1 cellular context compared by ENCODE assay signal in the genomic region with DNA sequence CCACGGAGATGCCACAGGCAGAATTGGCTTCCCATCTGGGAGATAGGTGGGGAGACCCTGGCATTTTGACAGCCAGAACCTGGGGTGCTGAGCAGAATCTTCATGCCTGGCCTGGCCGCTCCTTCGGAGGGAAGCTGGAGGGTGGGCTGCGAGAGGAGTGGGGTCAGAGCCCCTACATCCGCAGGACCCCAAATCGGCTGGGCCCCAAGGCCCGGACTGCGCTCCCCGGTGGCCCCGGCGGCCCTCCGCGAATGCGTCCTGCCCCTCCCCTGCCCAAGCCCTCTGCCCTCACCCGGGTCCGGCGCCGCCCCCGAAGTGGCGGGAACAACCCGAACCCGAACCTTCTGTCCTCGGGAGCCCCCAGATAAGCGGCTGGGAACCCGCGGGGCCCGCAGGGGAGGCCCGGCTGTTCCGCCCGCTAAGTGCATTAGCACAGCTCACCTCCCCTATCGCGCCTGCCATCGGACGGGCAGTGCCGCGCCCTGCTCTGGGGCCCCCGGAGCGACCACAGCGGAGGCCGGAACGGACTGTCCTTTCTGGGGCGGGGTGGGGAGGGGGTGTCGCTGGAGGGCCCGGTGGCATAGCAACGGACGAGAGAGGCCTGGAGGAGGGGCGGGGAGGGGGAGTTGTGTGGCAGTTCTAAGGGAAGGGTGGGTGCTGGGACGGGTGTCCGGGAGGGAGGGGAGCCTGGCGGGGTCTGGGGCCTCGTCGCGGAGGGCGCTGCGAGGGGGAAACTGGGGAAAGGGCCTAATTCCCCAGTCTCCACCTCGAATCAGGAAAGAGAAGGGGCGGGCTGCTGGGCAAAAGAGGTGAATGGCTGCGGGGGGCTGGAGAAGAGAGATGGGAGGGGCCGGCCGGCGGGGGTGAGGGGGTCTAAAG.
TF ChIP-seq lines count a peak whose summit lies in the region.

No MANE protein-coding gene starts in this region.

TF ChIP-seq in HEK293, 187 proteins besides CTCF, POLR2A, EP300 and RAD21 (continued from another document):
- TF ChIP-seq, protein P1, sequence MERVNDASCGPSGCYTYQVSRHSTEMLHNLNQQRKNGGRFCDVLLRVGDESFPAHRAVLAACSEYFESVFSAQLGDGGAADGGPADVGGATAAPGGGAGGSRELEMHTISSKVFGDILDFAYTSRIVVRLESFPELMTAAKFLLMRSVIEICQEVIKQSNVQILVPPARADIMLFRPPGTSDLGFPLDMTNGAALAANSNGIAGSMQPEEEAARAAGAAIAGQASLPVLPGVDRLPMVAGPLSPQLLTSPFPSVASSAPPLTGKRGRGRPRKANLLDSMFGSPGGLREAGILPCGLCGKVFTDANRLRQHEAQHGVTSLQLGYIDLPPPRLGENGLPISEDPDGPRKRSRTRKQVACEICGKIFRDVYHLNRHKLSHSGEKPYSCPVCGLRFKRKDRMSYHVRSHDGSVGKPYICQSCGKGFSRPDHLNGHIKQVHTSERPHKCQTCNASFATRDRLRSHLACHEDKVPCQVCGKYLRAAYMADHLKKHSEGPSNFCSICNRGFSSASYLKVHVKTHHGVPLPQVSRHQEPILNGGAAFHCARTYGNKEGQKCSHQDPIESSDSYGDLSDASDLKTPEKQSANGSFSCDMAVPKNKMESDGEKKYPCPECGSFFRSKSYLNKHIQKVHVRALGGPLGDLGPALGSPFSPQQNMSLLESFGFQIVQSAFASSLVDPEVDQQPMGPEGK (tag by site-specific recombination; IDR thresholded peaks at IDR 0.05) = peak; percentile 24; the same call in 1 of the 2 replicates
- no peak for TF ChIP-seq ZNF274 (IDR thresholded peaks at IDR 0.05; ENCODE audit: low read length)
- TF ChIP-seq ZNF274 (tag by site-specific recombination; IDR thresholded peaks at IDR 0.05; ENCODE audit: borderline replicate concordance) = no peak
- no peak for TF ChIP-seq ZNF639 (tag by site-specific recombination; IDR thresholded peaks at IDR 0.05)
- TF ChIP-seq HOXD13 (CRISPR knock-in tag; IDR thresholded peaks at IDR 0.05; ENCODE audit: borderline replicate concordance) = no peak
- no peak for TF ChIP-seq ZNF76 (tag by site-specific recombination; IDR thresholded peaks at IDR 0.05; ENCODE audit: borderline replicate concordance, low read depth)
- TF ChIP-seq ZNF248 (tag by site-specific recombination; IDR thresholded peaks at IDR 0.05) = no peak
- TF ChIP-seq GLI4 (tag by site-specific recombination; IDR thresholded peaks at IDR 0.05) = no peak
- no peak for TF ChIP-seq ZIC2 (tag by site-specific recombination; IDR thresholded peaks at IDR 0.05)
- TF ChIP-seq KLF1 (tag by site-specific recombination; IDR thresholded peaks at IDR 0.05) = peak; percentile 8; the same call in 1 of the 2 replicates
- TF ChIP-seq SP3 (tag by site-specific recombination; IDR thresholded peaks at IDR 0.05) = 0 out of 2 replicates have a peak, but pooled peaks have one; percentile 11
- no peak for TF ChIP-seq ZNF404 (tag by site-specific recombination; IDR thresholded peaks at IDR 0.05)
- TF ChIP-seq EGR2 (tag by site-specific recombination; IDR thresholded peaks at IDR 0.05; ENCODE audit: low read depth) = no peak
- no peak for TF ChIP-seq ZNF571 (tag by site-specific recombination; IDR thresholded peaks at IDR 0.05)
- TF ChIP-seq ZNF549 (tag by site-specific recombination; IDR thresholded peaks at IDR 0.05) = no peak
